Comparison of ENCODE assay signal across 2 cellular contexts in the genomic region with DNA sequence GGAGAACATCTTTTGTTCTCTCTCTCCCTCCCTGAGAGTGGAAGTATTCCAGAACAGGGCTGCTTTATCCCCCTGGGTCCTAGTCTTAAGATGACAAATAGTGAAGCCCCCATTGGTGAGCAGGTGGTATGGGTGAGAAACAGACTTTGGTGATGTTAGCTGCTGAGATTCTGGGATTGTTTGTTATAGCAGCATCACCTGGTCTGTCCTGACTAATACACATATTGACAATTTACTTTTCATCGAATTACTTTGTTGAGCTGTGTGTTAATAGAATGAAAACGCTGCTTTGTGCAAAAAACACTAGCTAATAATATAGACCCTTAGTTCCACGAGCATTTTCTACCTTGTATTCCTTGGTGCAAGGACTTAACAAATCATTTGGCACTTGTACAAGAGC.
TF ChIP-seq lines count a peak whose summit lies in the region.

No MANE protein-coding gene starts in this region.

TF ChIP-seq in HepG2, 621 proteins besides CTCF, POLR2A, EP300 and RAD21 (continued from another document):
- TF ChIP-seq ZNF781 (CRISPR knock-in tag; IDR thresholded peaks at IDR 0.05; ENCODE audit: borderline replicate concordance, not compliant biosample characterization), result no peak
- no peak for TF ChIP-seq TOPORS (CRISPR knock-in tag; IDR thresholded peaks at IDR 0.05)
- no peak for TF ChIP-seq KLF11 (CRISPR knock-in tag; IDR thresholded peaks at IDR 0.05)
- TF ChIP-seq TEAD2 (CRISPR knock-in tag; IDR thresholded peaks at IDR 0.05), result no peak
- no peak for TF ChIP-seq FOXA1 (IDR thresholded peaks at IDR 0.05)
- no peak for TF ChIP-seq FOXA1 (CRISPR knock-in tag; IDR thresholded peaks at IDR 0.05)
- peak; percentile 92 for TF ChIP-seq ZNF12 (CRISPR knock-in tag; IDR thresholded peaks at IDR 0.05)

TF ChIP-seq in K562, 482 proteins besides CTCF, POLR2A, EP300 and RAD21:
- TF ChIP-seq GTF2B (IDR thresholded peaks at IDR 0.05; ENCODE audit: extremely low read depth, insufficient read length), result no peak
- peak; percentile 88 for TF ChIP-seq ZNF12 (CRISPR knock-in tag; IDR thresholded peaks at IDR 0.05)
